ENCODE assay signal across 11 cellular contexts in genomic region chr22:44331881-44332714, GRCh38. TPM values are rescaled to one million over a fixed set of nuclear protein-coding genes. Genes with fewer than 3 reads are reported as not detected.
A peak's percentile ranks its signal among the peaks of the same experiment; 100 is the strongest.
DNase-seq lines count a peak whose midpoint lies in the region; ATAC-seq and TF ChIP-seq lines count a peak whose summit lies in the region.
"Had no signal": no experiment of that assay in that cellular context is flagged by ENCODE, and none has a peak within 500 bp of the region (broad histone marks: within the 10 kb centered on the region; RNA-seq: fewer than 3 reads in every experiment).

No MANE protein-coding gene starts in this region.

- peak overlapping the region; percentile 77 for H3K4me3 ChIP-seq in SK-N-MC
- peak overlapping the region; percentile 45 for H3K4me3 ChIP-seq in smooth muscle cell
- H3K4me3 ChIP-seq: lung had no signal

- peaks cover 50% of the 10 kb centered on the region for H3K27me3 ChIP-seq in smooth muscle cell (ENCODE audit: low read depth)

- H2AFZ ChIP-seq in smooth muscle cell (ENCODE audit: low read depth), result no peak overlapping the region

- WGBS in smooth muscle cell (ENCODE audit: low lambda C conversion rate), result 42% methylated on average over 16 of the region's 55 CpGs

- no peaks in the 10 kb centered on the region for H3F3A ChIP-seq in smooth muscle cell (ENCODE audit: low read depth)

- H3K79me2 ChIP-seq in smooth muscle cell (ENCODE audit: low read depth), result no peaks in the 10 kb centered on the region

- peak; percentile 21 for TF ChIP-seq CTCF in smooth muscle cell (IDR thresholded peaks at IDR 0.05; ENCODE audit: borderline replicate concordance, insufficient read depth, poor library complexity, severe bottlenecking)
- TF ChIP-seq CTCF in GM20000 (IDR thresholded peaks at IDR 0.05; ENCODE audit: extremely low read depth, missing control alignments), result no peak

- H3K9ac ChIP-seq in SK-N-MC (ENCODE audit: insufficient read length) (peak overlapping the region; percentile 57), smooth muscle cell (ENCODE audit: low read depth) (no peak overlapping the region)

- peaks cover 6% of the 10 kb centered on the region for H3K4me1 ChIP-seq in smooth muscle cell (ENCODE audit: low read depth)

- H4K20me1 ChIP-seq in smooth muscle cell (ENCODE audit: low read depth), result no peaks in the 10 kb centered on the region

- H3K27ac ChIP-seq in SK-N-MC (no peak overlapping the region), smooth muscle cell (ENCODE audit: low read depth) (no peak overlapping the region)
- H3K27ac ChIP-seq: upper lobe of left lung had no signal

- no peaks in the 10 kb centered on the region for H3K9me3 ChIP-seq in SK-N-MC (ENCODE audit: low read depth, low read length)
- H3K9me3 ChIP-seq in smooth muscle cell (replicated peaks; ENCODE audit: low read depth), result no peaks in the 10 kb centered on the region
- H3K9me3 ChIP-seq: upper lobe of left lung had no signal

- DNase-seq in NCI-H748 (lab: John Stamatoyannopoulos, UW; ENCODE audit: unreplicated experiment) (peak; percentile 67), NCI-H748 treated with DMSO at 0.1 percent for 48 hours (lab: John Stamatoyannopoulos, UW) (no peak), SK-N-MC (ENCODE audit: low read depth, low spot score) (no peak), glomerular visceral epithelial cell (ENCODE audit: extremely low spot score) (peak; percentile 20), smooth muscle cell (lab: John Stamatoyannopoulos, UW; ENCODE audit: unreplicated experiment) (no peak), GM20000 (ENCODE audit: low spot score) (no peak), HuH-7.5 (ENCODE audit: low spot score) (no peak)
- DNase-seq: DND-41 had no signal

- ATAC-seq in HG03039 (IDR thresholded peaks at IDR 0.05; ENCODE audit: unreplicated experiment), result no peak

- peak overlapping the region; percentile 81 for H3K4me2 ChIP-seq in smooth muscle cell

- H3K36me3 ChIP-seq in SK-N-MC (ENCODE audit: insufficient read depth, low read length), result no peaks in the 10 kb centered on the region
- H3K36me3 ChIP-seq in smooth muscle cell (ENCODE audit: low read depth), result no peaks in the 10 kb centered on the region
- H3K36me3 ChIP-seq: upper lobe of left lung had no signal

RNA-seq across cellular contexts. Expression of gene SHISAL1, which starts 19.3 kb away (rescaled TPM):
- total RNA-seq in smooth muscle cell, result 1.9 TPM in 2 replicates
- 0.39 and 0.78 TPM in 2 replicates for polyA plus RNA-seq in smooth muscle cell

Comparison
In these comparisons a context has a peak if more than half of its experiments do, and no peak if none do; other contexts are left out.
1. DNase-seq: peak in NCI-H748 (single experiment) and glomerular visceral epithelial cell (single experiment); none in NCI-H748 treated with DMSO at 0.1 percent for 48 hours (single experiment), SK-N-MC (single experiment), smooth muscle cell (single experiment), GM20000 (single experiment) and HuH-7.5 (single experiment).